1 cellular context compared by ENCODE assay signal in the genomic region with DNA sequence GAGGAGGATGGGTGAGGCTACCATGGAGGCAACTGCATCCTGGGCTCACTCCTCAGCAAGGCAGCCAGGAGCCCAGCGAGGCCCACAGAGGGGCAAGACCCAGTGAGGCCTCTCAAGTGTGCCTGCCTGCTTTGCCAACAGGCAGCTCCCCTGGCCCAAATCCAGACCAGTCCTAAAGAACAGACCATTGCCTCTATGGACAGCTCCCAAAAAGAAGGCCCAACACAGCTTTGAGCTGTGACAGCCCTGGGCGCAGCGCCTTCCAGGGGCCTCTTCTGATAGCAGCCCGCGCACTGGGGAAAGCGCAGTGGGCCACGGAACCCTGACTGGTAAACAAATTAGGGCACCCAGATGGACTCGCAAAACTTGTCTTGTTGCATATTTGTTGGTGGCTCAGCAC.
TF ChIP-seq lines count a peak whose summit lies in the region.

No MANE protein-coding gene starts in this region.

TF ChIP-seq in HEK293, 187 proteins besides CTCF, POLR2A, EP300 and RAD21 (continued from another document):
- TF ChIP-seq, protein P1, sequence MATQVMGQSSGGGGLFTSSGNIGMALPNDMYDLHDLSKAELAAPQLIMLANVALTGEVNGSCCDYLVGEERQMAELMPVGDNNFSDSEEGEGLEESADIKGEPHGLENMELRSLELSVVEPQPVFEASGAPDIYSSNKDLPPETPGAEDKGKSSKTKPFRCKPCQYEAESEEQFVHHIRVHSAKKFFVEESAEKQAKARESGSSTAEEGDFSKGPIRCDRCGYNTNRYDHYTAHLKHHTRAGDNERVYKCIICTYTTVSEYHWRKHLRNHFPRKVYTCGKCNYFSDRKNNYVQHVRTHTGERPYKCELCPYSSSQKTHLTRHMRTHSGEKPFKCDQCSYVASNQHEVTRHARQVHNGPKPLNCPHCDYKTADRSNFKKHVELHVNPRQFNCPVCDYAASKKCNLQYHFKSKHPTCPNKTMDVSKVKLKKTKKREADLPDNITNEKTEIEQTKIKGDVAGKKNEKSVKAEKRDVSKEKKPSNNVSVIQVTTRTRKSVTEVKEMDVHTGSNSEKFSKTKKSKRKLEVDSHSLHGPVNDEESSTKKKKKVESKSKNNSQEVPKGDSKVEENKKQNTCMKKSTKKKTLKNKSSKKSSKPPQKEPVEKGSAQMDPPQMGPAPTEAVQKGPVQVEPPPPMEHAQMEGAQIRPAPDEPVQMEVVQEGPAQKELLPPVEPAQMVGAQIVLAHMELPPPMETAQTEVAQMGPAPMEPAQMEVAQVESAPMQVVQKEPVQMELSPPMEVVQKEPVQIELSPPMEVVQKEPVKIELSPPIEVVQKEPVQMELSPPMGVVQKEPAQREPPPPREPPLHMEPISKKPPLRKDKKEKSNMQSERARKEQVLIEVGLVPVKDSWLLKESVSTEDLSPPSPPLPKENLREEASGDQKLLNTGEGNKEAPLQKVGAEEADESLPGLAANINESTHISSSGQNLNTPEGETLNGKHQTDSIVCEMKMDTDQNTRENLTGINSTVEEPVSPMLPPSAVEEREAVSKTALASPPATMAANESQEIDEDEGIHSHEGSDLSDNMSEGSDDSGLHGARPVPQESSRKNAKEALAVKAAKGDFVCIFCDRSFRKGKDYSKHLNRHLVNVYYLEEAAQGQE (tag by site-specific recombination; IDR thresholded peaks at IDR 0.05) = 0 out of 2 replicates have a peak, but pooled peaks have one; percentile 23
TF ChIP-seq in HEK293: peak in this region for 1.
